Comparison of ENCODE assay signal across 1 cellular context in genomic region chr1:207316622-207317510, GRCh38.
A peak's percentile ranks its signal among the peaks of the same experiment; 100 is the strongest.
TF ChIP-seq lines count a peak whose summit lies in the region.

No MANE protein-coding gene starts in this region.

TF ChIP-seq in K562, 482 proteins besides CTCF, POLR2A, EP300 and RAD21 (continued from another document and continues in another):
- TF ChIP-seq AFF1 (IDR thresholded peaks at IDR 0.05; ENCODE audit: low read depth in 1 of 2, partially characterized antibody in 2 of 2) (peak; percentile 50 to 62), ZNF707 (CRISPR knock-in tag; conservative IDR thresholded peaks at IDR 0.05) (peak; percentile 39; the same call in 1 of the 2 replicates), FOXM1 (IDR thresholded peaks at IDR 0.05; ENCODE audit: low read depth) (peak; percentile 63; the same call in 1 of the 2 replicates), FOXM1 (CRISPR knock-in tag; IDR thresholded peaks at IDR 0.05; ENCODE audit: low read depth) (no peak), BCOR (IDR thresholded peaks at IDR 0.05) (peak; percentile 24; the same call in 1 of the 2 replicates), ZNF696 (CRISPR knock-in tag; conservative IDR thresholded peaks at IDR 0.05) (no peak), ZNF24 (IDR thresholded peaks at IDR 0.05) (no peak), PHF20 (IDR thresholded peaks at IDR 0.05; ENCODE audit: partially characterized antibody) (no peak), OTX1 (CRISPR knock-in tag; IDR thresholded peaks at IDR 0.05) (peak; percentile 85), ID3 (CRISPR knock-in tag; IDR thresholded peaks at IDR 0.05) (no peak), ID3 (tag; IDR thresholded peaks at IDR 0.05) (peak; percentile 66; the same call in 1 of the 2 replicates), ZBTB49 (CRISPR knock-in tag; IDR thresholded peaks at IDR 0.05; ENCODE audit: borderline replicate concordance) (no peak), CCNT2 (IDR thresholded peaks at IDR 0.05; ENCODE audit: borderline replicate concordance, extremely low read depth, insufficient read length, low read depth, low read length) (peak; percentile 7), MLLT1 (IDR thresholded peaks at IDR 0.05) (peak; percentile 25 to 76; a peak in 1 of 4 replicates), RBFOX2 (IDR thresholded peaks at IDR 0.05; ENCODE audit: low read depth, low read length) (0 out of 2 replicates have a peak, but pooled peaks have one; percentile 37), ZNF318 (IDR thresholded peaks at IDR 0.05; ENCODE audit: borderline replicate concordance in 1 of 2, low read depth in 1 of 2) (peak; percentile 61 to 80; a peak in 2 of 4 replicates), GMEB1 (CRISPR knock-in tag; IDR thresholded peaks at IDR 0.05) (no peak), ELF2 (CRISPR knock-in tag; IDR thresholded peaks at IDR 0.05) (peak; percentile 8; the same call in 1 of the 2 replicates), ZNF431 (CRISPR knock-in tag; IDR thresholded peaks at IDR 0.05) (peak; percentile 74), ZNF121 (CRISPR knock-in tag; conservative IDR thresholded peaks at IDR 0.05) (no peak), FOXJ3 (CRISPR knock-in tag; IDR thresholded peaks at IDR 0.05) (no peak), ZBTB12 (CRISPR knock-in tag; IDR thresholded peaks at IDR 0.05) (no peak), SFPQ (IDR thresholded peaks at IDR 0.05; ENCODE audit: low read depth, low read length) (no peak), SAP30 (IDR thresholded peaks at IDR 0.05; ENCODE audit: borderline replicate concordance, insufficient read depth, low read depth, low read length, poor library complexity, severe bottlenecking) (no peak), EHMT2 (IDR thresholded peaks at IDR 0.05) (peak; percentile 73), EP400 (IDR thresholded peaks at IDR 0.05) (peak; percentile 63), BRD4 (IDR thresholded peaks at IDR 0.05) (no peak; the same call in 1 of the 2 replicates), IRF1 (CRISPR knock-in tag; IDR thresholded peaks at IDR 0.05; ENCODE audit: borderline replicate concordance) (no peak), L3MBTL2 (IDR thresholded peaks at IDR 0.05) (peak; percentile 97), FOXJ2 (tag; IDR thresholded peaks at IDR 0.05) (0 out of 2 replicates have a peak, but pooled peaks have one; percentile 47), MEIS2 (IDR thresholded peaks at IDR 0.05; ENCODE audit: partially characterized antibody) (peak; percentile 69), TGIF2 (CRISPR knock-in tag; IDR thresholded peaks at IDR 0.05) (no peak), ZNF584 (CRISPR knock-in tag; IDR thresholded peaks at IDR 0.05; ENCODE audit: low read depth) (peak; percentile 70; the same call in 1 of the 2 replicates)
